10 cellular contexts compared by ENCODE assay signal in the genomic region with DNA sequence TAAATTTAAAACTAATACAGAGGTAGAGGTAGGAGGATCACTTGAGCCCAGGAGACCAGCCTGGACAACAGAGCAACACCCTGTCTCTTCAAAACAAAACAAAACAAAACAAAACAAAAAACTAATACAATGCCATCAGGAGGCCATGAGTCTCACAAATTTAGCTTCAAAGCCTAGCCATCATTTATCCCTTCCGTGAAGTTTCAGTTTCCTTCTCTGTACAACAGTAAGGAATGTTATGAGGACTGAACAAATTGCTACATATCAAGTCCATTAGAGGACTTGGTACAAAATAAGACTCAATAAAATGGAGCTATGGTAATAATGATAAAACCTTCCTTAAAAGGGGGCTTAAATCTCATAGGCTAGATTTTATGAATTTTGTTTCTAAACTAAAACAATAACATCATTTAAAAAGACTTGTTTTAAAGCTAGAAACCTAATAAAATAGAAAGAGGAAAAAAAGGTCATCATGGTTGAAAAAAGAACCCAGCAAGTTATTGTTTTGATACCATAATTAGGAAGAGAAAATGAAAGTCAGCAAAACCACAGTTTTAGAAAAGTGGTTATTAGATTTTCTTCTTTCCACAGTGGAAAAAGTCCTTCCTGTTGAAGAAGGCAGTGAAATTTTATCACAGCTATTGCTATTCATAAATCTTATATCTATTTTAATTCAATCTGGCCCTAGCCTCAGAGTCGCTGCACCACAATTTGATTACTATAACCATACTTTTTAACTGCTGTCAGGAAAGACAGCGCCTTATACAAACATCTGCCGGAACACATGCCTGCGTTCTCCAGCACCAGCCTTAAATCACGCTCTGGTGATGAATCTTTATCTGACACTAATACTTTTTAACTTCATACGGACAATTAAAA.
DNase-seq lines count a peak whose midpoint lies in the region; ATAC-seq and TF ChIP-seq lines count a peak whose summit lies in the region.
"Had no signal": no experiment of that assay in that cellular context is flagged by ENCODE, and none has a peak within 500 bp of the region (broad histone marks: within the 10 kb centered on the region; RNA-seq: fewer than 3 reads in every experiment).

No MANE protein-coding gene starts in this region.

- no peaks in the 10 kb centered on the region for H3K27me3 ChIP-seq in BLaER1 treated with 17β-estradiol and CSF1 and Interleukin-3, amounts not matched to agents 10 nM and 100 nM
- H3K27me3 ChIP-seq in right lobe of liver (no peaks in the 10 kb centered on the region), suprapubic skin (no peaks in the 10 kb centered on the region)

- peaks cover 8% of the 10 kb centered on the region for H3K36me3 Mint-ChIP-seq in activated CD4-positive, alpha-beta memory T cell treated with anti-CD3 and anti-CD28 coated beads, Interleukin-2, amount 10 ng/mL, durations not matched to agents 7 days and 5 days (ENCODE audit: low read depth)

- DNase-seq in activated CD4-positive, alpha-beta memory T cell treated with anti-CD3 and anti-CD28 coated beads, Interleukin-2, amount 10 ng/mL, durations not matched to agents 7 days and 5 days = no peak
- DNase-seq in right lobe of liver (no peak), suprapubic skin (ENCODE audit: low spot score in 2 of 2) (no peak), UCSD-AML1 (lab: John Stamatoyannopoulos, UW; ENCODE audit: unreplicated experiment) (no peak), head of caudate nucleus (no peak)
- DNase-seq: GDM1, mucosa of descending colon had no signal

- peak overlapping the region; percentile 21 for H3K4me3 Mint-ChIP-seq in activated CD4-positive, alpha-beta memory T cell treated with anti-CD3 and anti-CD28 coated beads, Interleukin-2, amount 10 ng/mL, durations not matched to agents 7 days and 5 days

- WGBS in right lobe of liver (ENCODE audit: insufficient coverage, low coverage, low lambda C conversion rate, missing lambda C conversion rate) = 34% methylated on average over 7 of the region's 7 CpGs
- 48% methylated on average over 7 of the region's 7 CpGs for WGBS in suprapubic skin

- H3K4me2 ChIP-seq in BLaER1 treated with 17β-estradiol and CSF1 and Interleukin-3, amounts not matched to agents 10 nM and 100 nM = peak overlapping the region; percentile 73 to 96 (median 87)

- H3K9me3 Mint-ChIP-seq in activated CD4-positive, alpha-beta memory T cell treated with anti-CD3 and anti-CD28 coated beads, Interleukin-2, amount 10 ng/mL, durations not matched to agents 7 days and 5 days = no peaks in the 10 kb centered on the region

- peaks cover 0 to 33% (median 7%) of the 10 kb centered on the region in 11 experiments; a peak in 12 of 22 replicates for H3K36me3 ChIP-seq in BLaER1 treated with 17β-estradiol and CSF1 and Interleukin-3, amounts not matched to agents 10 nM and 100 nM
- H3K36me3 ChIP-seq in right lobe of liver = no peaks in the 10 kb centered on the region
- no peaks in the 10 kb centered on the region for H3K36me3 ChIP-seq in suprapubic skin

- peaks cover 43% of the 10 kb centered on the region for H3K4me1 Mint-ChIP-seq in activated CD4-positive, alpha-beta memory T cell treated with anti-CD3 and anti-CD28 coated beads, Interleukin-2, amount 10 ng/mL, durations not matched to agents 7 days and 5 days

- POLR2A ChIA-PET in activated CD4-positive, alpha-beta memory T cell treated with anti-CD3 and anti-CD28 coated beads, Interleukin-2, amount 10 ng/mL, durations not matched to agents 7 days and 5 days (lab: Charles Lee) = interaction anchor here (1.5 kb wide), 1 partner anchor 405 kb away, joined by 3 read pairs; no protein-coding TSS in a partner anchor

- peaks cover 62 to 78% (median 69%) of the 10 kb centered on the region in 10 experiments for H3K4me1 ChIP-seq in BLaER1 treated with 17β-estradiol and CSF1 and Interleukin-3, amounts not matched to agents 10 nM and 100 nM
- H3K4me1 ChIP-seq in right lobe of liver = no peaks in the 10 kb centered on the region
- peaks cover 10% of the 10 kb centered on the region for H3K4me1 ChIP-seq in suprapubic skin

- H3K27ac ChIP-seq in BLaER1 treated with 17β-estradiol and CSF1 and Interleukin-3, amounts not matched to agents 10 nM and 100 nM = peak overlapping the region in 10 of 11 experiments; percentile 30 to 83 (median 72); a peak in 19 of 22 replicates
- H3K27ac ChIP-seq in right lobe of liver (peak overlapping the region; percentile 2 to 28 (median 4)), suprapubic skin (no peak overlapping the region)

- H3K4me3 ChIP-seq in BLaER1 treated with 17β-estradiol and CSF1 and Interleukin-3, amounts not matched to agents 10 nM and 100 nM = peak overlapping the region; percentile 10 to 61 (median 48); a peak in 19 of 20 replicates
- H3K4me3 ChIP-seq in right lobe of liver (no peak overlapping the region), suprapubic skin (no peak overlapping the region)
- H3K4me3 ChIP-seq: mucosa of descending colon had no signal

- peak; percentile 37 for ATAC-seq in GM21381 (IDR thresholded peaks at IDR 0.05; ENCODE audit: unreplicated experiment)
- peak in 2 of 4 donors; percentile 10 to 45 for ATAC-seq in right lobe of liver
- ATAC-seq in HG02623 (IDR thresholded peaks at IDR 0.05; ENCODE audit: unreplicated experiment) = no peak
- ATAC-seq: mucosa of descending colon had no signal

- peak overlapping the region; percentile 34 to 67 (median 53); a peak in 20 of 22 replicates for H3K9ac ChIP-seq in BLaER1 treated with 17β-estradiol and CSF1 and Interleukin-3, amounts not matched to agents 10 nM and 100 nM

- TF ChIP-seq POLR2A in right lobe of liver (IDR thresholded peaks at IDR 0.05) (no peak), suprapubic skin (IDR thresholded peaks at IDR 0.05) (no peak)

- no peak for TF ChIP-seq EP300 in suprapubic skin (IDR thresholded peaks at IDR 0.05)

- H3K27ac Mint-ChIP-seq in activated CD4-positive, alpha-beta memory T cell treated with anti-CD3 and anti-CD28 coated beads, Interleukin-2, amount 10 ng/mL, durations not matched to agents 7 days and 5 days = peak overlapping the region; percentile 58

- CTCF ChIA-PET in activated CD4-positive, alpha-beta memory T cell treated with anti-CD3 and anti-CD28 coated beads, Interleukin-2, amount 10 ng/mL, durations not matched to agents 7 days and 5 days (lab: Charles Lee) = interaction anchor here (1.0 to 1.3 kb wide), 2 partner anchors 88 to 239 kb away, joined by 4 to 5 read pairs; no protein-coding TSS in a partner anchor

- H3K27me3 Mint-ChIP-seq in activated CD4-positive, alpha-beta memory T cell treated with anti-CD3 and anti-CD28 coated beads, Interleukin-2, amount 10 ng/mL, durations not matched to agents 7 days and 5 days = no peaks in the 10 kb centered on the region

- no peaks in the 10 kb centered on the region for H3K9me3 ChIP-seq in BLaER1 treated with 17β-estradiol and CSF1 and Interleukin-3, amounts not matched to agents 10 nM and 100 nM (replicated peaks in 1 of 11)
- H3K9me3 ChIP-seq in right lobe of liver (no peaks in the 10 kb centered on the region), suprapubic skin (no peaks in the 10 kb centered on the region)
- H3K9me3 ChIP-seq: mucosa of descending colon had no signal

- intact Hi-C loops in right lobe of liver (cut with DNase I) (no loop called here), head of caudate nucleus (cut with DNase I) (no loop called here)

- H4K20me1 ChIP-seq in BLaER1 treated with 17β-estradiol and CSF1 and Interleukin-3, amounts not matched to agents 10 nM and 100 nM = peaks cover 0 to 95% (median 12%) of the 10 kb centered on the region in 11 experiments; a peak in 12 of 22 replicates

- TF ChIP-seq CTCF in right lobe of liver (IDR thresholded peaks at IDR 0.05) (no peak), suprapubic skin (IDR thresholded peaks at IDR 0.05) (no peak)

Comparison
In these comparisons a context has a peak if more than half of its experiments do, and no peak if none do; other contexts are left out.
1. H3K4me3 ChIP-seq: peak in BLaER1 treated with 17β-estradiol and CSF1 and Interleukin-3, amounts not matched to agents 10 nM and 100 nM (10 of 10); none in right lobe of liver (0 of 3) and suprapubic skin (single experiment).